ENCODE assay signal across 1 cellular context in the genomic region with DNA sequence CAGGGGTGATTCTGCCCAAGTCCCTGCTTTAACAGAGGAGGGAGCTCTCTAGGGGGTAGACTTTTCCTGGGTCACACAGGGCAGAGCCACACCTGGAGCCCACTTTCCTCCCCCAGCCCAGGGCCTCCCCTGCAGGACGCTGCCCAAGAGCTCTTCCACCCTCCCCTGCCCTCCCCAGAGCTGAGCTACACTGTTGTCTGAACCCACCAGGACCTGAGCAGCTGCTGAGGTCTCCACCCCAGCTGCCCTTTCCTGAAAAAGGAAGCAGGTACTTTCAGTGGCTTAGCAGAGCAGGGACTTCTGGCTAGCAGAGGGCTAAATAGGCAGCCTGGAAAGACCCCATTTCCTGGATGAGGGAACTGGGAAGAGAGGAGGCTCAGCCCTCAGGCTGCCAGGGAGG.
TF ChIP-seq lines count a peak whose summit lies in the region.

No MANE protein-coding gene starts in this region.

TF ChIP-seq in GM12878, 131 proteins besides CTCF, POLR2A, EP300 and RAD21 (continued from another document and continues in another):
- TF ChIP-seq, protein P1, sequence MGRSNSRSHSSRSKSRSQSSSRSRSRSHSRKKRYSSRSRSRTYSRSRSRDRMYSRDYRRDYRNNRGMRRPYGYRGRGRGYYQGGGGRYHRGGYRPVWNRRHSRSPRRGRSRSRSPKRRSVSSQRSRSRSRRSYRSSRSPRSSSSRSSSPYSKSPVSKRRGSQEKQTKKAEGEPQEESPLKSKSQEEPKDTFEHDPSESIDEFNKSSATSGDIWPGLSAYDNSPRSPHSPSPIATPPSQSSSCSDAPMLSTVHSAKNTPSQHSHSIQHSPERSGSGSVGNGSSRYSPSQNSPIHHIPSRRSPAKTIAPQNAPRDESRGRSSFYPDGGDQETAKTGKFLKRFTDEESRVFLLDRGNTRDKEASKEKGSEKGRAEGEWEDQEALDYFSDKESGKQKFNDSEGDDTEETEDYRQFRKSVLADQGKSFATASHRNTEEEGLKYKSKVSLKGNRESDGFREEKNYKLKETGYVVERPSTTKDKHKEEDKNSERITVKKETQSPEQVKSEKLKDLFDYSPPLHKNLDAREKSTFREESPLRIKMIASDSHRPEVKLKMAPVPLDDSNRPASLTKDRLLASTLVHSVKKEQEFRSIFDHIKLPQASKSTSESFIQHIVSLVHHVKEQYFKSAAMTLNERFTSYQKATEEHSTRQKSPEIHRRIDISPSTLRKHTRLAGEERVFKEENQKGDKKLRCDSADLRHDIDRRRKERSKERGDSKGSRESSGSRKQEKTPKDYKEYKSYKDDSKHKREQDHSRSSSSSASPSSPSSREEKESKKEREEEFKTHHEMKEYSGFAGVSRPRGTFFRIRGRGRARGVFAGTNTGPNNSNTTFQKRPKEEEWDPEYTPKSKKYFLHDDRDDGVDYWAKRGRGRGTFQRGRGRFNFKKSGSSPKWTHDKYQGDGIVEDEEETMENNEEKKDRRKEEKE (IDR thresholded peaks at IDR 0.05) = no peak
- TF ChIP-seq CREM (IDR thresholded peaks at IDR 0.05; ENCODE audit: low read depth) (no peak), FOXK2 (IDR thresholded peaks at IDR 0.05) (no peak), ZSCAN29 (IDR thresholded peaks at IDR 0.05) (no peak), BCL11A (IDR thresholded peaks at IDR 0.05; ENCODE audit: low read depth, low read length) (peak; percentile 70), TARDBP (IDR thresholded peaks at IDR 0.05; ENCODE audit: borderline replicate concordance) (no peak), HCFC1 (IDR thresholded peaks at IDR 0.05; ENCODE audit: low read length) (no peak), KDM1A (IDR thresholded peaks at IDR 0.05; ENCODE audit: borderline replicate concordance) (no peak), NFIC (IDR thresholded peaks at IDR 0.05; ENCODE audit: low read depth, low read length) (0 out of 2 replicates have a peak, but pooled peaks have one; percentile 18), CBFB (IDR thresholded peaks at IDR 0.05; ENCODE audit: low read depth) (no peak), ZNF274 (IDR thresholded peaks at IDR 0.05; ENCODE audit: insufficient read depth, insufficient read length) (no peak), RUNX3 (IDR thresholded peaks at IDR 0.05; ENCODE audit: low read length) (peak; percentile 73), IRF4 (IDR thresholded peaks at IDR 0.05; ENCODE audit: low read depth, low read length) (peak; percentile 55; the same call in 1 of the 2 replicates), HDAC6 (IDR thresholded peaks at IDR 0.05; ENCODE audit: unreplicated experiment) (no peak), TBL1XR1 (IDR thresholded peaks at IDR 0.05; ENCODE audit: low read depth, low read length) (no peak), BHLHE40 (IDR thresholded peaks at IDR 0.05; ENCODE audit: borderline replicate concordance in 1 of 2, low read depth in 2 of 2, low read length in 1 of 2) (0 out of 4 replicates have a peak, but pooled peaks of 1 of the 2 experiments have one; percentile 6), ETV6 (conservative IDR thresholded peaks at IDR 0.05 in 1 of 2, IDR thresholded peaks at IDR 0.05 in 1 of 2; ENCODE audit: borderline replicate concordance in 1 of 2, low read depth in 1 of 2) (peak in 1 of 2 experiments; percentile 43; a peak in 1 of 4 replicates), CEBPB (IDR thresholded peaks at IDR 0.05; ENCODE audit: borderline replicate concordance in 1 of 2, low read depth in 2 of 2, low read length in 2 of 2) (no peak), STAT3 (IDR thresholded peaks at IDR 0.05; ENCODE audit: low read depth, low read length) (no peak), KAT2A (conservative IDR thresholded peaks at IDR 0.05; ENCODE audit: control insufficient read depth, low read depth, low read length) (no peak), SUPT20H (IDR thresholded peaks at IDR 0.05; ENCODE audit: borderline replicate concordance, control insufficient read depth, low read depth, low read length) (no peak), SMARCA5 (IDR thresholded peaks at IDR 0.05) (no peak), MTA2 (IDR thresholded peaks at IDR 0.05; ENCODE audit: low read depth) (peak; percentile 77), ZNF217 (IDR thresholded peaks at IDR 0.05) (no peak), YY1 (IDR thresholded peaks at IDR 0.05; ENCODE audit: low read depth, low read length) (no peak), TCF3 (IDR thresholded peaks at IDR 0.05; ENCODE audit: borderline replicate concordance, insufficient read depth, low read depth, low read length) (peak; percentile 76; the same call in 1 of the 2 replicates), IKZF2 (IDR thresholded peaks at IDR 0.05) (peak; percentile 92 to 93), SPI1 (IDR thresholded peaks at IDR 0.05; ENCODE audit: borderline replicate concordance, insufficient read depth, low read depth, low read length) (peak; percentile 85), ESRRA (IDR thresholded peaks at IDR 0.05; ENCODE audit: low read length) (no peak), MXI1 (IDR thresholded peaks at IDR 0.05; ENCODE audit: low read depth, low read length) (no peak)
- TF ChIP-seq, protein P2, sequence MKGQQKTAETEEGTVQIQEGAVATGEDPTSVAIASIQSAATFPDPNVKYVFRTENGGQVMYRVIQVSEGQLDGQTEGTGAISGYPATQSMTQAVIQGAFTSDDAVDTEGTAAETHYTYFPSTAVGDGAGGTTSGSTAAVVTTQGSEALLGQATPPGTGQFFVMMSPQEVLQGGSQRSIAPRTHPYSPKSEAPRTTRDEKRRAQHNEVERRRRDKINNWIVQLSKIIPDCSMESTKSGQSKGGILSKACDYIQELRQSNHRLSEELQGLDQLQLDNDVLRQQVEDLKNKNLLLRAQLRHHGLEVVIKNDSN (IDR thresholded peaks at IDR 0.05; ENCODE audit: borderline replicate concordance, extremely low read length, insufficient read depth, low read depth, low read length) = no peak
- TF ChIP-seq, protein P3, sequence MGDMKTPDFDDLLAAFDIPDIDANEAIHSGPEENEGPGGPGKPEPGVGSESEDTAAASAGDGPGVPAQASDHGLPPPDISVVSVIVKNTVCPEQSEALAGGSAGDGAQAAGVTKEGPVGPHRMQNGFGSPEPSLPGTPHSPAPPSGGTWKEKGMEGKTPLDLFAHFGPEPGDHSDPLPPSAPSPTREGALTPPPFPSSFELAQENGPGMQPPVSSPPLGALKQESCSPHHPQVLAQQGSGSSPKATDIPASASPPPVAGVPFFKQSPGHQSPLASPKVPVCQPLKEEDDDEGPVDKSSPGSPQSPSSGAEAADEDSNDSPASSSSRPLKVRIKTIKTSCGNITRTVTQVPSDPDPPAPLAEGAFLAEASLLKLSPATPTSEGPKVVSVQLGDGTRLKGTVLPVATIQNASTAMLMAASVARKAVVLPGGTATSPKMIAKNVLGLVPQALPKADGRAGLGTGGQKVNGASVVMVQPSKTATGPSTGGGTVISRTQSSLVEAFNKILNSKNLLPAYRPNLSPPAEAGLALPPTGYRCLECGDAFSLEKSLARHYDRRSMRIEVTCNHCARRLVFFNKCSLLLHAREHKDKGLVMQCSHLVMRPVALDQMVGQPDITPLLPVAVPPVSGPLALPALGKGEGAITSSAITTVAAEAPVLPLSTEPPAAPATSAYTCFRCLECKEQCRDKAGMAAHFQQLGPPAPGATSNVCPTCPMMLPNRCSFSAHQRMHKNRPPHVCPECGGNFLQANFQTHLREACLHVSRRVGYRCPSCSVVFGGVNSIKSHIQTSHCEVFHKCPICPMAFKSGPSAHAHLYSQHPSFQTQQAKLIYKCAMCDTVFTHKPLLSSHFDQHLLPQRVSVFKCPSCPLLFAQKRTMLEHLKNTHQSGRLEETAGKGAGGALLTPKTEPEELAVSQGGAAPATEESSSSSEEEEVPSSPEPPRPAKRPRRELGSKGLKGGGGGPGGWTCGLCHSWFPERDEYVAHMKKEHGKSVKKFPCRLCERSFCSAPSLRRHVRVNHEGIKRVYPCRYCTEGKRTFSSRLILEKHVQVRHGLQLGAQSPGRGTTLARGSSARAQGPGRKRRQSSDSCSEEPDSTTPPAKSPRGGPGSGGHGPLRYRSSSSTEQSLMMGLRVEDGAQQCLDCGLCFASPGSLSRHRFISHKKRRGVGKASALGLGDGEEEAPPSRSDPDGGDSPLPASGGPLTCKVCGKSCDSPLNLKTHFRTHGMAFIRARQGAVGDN (IDR thresholded peaks at IDR 0.05) = no peak
- TF ChIP-seq, protein P4, sequence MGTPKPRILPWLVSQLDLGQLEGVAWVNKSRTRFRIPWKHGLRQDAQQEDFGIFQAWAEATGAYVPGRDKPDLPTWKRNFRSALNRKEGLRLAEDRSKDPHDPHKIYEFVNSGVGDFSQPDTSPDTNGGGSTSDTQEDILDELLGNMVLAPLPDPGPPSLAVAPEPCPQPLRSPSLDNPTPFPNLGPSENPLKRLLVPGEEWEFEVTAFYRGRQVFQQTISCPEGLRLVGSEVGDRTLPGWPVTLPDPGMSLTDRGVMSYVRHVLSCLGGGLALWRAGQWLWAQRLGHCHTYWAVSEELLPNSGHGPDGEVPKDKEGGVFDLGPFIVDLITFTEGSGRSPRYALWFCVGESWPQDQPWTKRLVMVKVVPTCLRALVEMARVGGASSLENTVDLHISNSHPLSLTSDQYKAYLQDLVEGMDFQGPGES (IDR thresholded peaks at IDR 0.05) = no peak
- TF ChIP-seq, protein P5, sequence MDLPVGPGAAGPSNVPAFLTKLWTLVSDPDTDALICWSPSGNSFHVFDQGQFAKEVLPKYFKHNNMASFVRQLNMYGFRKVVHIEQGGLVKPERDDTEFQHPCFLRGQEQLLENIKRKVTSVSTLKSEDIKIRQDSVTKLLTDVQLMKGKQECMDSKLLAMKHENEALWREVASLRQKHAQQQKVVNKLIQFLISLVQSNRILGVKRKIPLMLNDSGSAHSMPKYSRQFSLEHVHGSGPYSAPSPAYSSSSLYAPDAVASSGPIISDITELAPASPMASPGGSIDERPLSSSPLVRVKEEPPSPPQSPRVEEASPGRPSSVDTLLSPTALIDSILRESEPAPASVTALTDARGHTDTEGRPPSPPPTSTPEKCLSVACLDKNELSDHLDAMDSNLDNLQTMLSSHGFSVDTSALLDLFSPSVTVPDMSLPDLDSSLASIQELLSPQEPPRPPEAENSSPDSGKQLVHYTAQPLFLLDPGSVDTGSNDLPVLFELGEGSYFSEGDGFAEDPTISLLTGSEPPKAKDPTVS (IDR thresholded peaks at IDR 0.05; ENCODE audit: low read depth, low read length) = no peak
- TF ChIP-seq, protein P6, sequence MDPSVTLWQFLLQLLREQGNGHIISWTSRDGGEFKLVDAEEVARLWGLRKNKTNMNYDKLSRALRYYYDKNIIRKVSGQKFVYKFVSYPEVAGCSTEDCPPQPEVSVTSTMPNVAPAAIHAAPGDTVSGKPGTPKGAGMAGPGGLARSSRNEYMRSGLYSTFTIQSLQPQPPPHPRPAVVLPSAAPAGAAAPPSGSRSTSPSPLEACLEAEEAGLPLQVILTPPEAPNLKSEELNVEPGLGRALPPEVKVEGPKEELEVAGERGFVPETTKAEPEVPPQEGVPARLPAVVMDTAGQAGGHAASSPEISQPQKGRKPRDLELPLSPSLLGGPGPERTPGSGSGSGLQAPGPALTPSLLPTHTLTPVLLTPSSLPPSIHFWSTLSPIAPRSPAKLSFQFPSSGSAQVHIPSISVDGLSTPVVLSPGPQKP (IDR thresholded peaks at IDR 0.05; ENCODE audit: low read depth, low read length) = no peak
- TF ChIP-seq, protein P7, sequence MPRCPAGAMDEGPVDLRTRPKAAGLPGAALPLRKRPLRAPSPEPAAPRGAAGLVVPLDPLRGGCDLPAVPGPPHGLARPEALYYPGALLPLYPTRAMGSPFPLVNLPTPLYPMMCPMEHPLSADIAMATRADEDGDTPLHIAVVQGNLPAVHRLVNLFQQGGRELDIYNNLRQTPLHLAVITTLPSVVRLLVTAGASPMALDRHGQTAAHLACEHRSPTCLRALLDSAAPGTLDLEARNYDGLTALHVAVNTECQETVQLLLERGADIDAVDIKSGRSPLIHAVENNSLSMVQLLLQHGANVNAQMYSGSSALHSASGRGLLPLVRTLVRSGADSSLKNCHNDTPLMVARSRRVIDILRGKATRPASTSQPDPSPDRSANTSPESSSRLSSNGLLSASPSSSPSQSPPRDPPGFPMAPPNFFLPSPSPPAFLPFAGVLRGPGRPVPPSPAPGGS (IDR thresholded peaks at IDR 0.05; ENCODE audit: borderline replicate concordance, insufficient read depth, low read depth, low read length, poor library complexity, severe bottlenecking) = no peak
- TF ChIP-seq, protein P8, sequence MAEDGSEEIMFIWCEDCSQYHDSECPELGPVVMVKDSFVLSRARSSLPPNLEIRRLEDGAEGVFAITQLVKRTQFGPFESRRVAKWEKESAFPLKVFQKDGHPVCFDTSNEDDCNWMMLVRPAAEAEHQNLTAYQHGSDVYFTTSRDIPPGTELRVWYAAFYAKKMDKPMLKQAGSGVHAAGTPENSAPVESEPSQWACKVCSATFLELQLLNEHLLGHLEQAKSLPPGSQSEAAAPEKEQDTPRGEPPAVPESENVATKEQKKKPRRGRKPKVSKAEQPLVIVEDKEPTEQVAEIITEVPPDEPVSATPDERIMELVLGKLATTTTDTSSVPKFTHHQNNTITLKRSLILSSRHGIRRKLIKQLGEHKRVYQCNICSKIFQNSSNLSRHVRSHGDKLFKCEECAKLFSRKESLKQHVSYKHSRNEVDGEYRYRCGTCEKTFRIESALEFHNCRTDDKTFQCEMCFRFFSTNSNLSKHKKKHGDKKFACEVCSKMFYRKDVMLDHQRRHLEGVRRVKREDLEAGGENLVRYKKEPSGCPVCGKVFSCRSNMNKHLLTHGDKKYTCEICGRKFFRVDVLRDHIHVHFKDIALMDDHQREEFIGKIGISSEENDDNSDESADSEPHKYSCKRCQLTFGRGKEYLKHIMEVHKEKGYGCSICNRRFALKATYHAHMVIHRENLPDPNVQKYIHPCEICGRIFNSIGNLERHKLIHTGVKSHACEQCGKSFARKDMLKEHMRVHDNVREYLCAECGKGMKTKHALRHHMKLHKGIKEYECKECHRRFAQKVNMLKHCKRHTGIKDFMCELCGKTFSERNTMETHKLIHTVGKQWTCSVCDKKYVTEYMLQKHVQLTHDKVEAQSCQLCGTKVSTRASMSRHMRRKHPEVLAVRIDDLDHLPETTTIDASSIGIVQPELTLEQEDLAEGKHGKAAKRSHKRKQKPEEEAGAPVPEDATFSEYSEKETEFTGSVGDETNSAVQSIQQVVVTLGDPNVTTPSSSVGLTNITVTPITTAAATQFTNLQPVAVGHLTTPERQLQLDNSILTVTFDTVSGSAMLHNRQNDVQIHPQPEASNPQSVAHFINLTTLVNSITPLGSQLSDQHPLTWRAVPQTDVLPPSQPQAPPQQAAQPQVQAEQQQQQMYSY (CRISPR knock-in tag; IDR thresholded peaks at IDR 0.05) = no peak
- TF ChIP-seq, protein P9, sequence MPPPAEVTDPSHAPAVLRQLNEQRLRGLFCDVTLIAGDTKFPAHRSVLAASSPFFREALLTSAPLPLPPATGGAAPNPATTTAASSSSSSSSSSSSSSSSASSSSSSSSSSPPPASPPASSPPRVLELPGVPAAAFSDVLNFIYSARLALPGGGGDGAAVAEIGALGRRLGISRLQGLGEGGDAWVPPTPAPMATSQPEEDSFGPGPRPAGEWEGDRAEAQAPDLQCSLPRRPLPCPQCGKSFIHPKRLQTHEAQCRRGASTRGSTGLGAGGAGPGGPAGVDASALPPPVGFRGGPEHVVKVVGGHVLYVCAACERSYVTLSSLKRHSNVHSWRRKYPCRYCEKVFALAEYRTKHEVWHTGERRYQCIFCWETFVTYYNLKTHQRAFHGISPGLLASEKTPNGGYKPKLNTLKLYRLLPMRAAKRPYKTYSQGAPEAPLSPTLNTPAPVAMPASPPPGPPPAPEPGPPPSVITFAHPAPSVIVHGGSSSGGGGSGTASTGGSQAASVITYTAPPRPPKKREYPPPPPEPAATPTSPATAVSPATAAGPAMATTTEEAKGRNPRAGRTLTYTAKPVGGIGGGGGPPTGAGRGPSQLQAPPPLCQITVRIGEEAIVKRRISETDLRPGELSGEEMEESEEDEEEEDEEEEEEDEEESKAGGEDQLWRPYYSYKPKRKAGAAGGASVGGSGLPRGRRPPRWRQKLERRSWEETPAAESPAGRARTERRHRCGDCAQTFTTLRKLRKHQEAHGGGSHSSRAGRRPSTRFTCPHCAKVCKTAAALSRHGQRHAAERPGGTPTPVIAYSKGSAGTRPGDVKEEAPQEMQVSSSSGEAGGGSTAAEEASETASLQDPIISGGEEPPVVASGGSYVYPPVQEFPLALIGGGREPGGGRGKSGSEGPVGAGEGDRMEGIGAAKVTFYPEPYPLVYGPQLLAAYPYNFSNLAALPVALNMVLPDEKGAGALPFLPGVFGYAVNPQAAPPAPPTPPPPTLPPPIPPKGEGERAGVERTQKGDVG (CRISPR knock-in tag; IDR thresholded peaks at IDR 0.05) = no peak
